Comparison of ENCODE assay signal across 14 cellular contexts in the genomic region with DNA sequence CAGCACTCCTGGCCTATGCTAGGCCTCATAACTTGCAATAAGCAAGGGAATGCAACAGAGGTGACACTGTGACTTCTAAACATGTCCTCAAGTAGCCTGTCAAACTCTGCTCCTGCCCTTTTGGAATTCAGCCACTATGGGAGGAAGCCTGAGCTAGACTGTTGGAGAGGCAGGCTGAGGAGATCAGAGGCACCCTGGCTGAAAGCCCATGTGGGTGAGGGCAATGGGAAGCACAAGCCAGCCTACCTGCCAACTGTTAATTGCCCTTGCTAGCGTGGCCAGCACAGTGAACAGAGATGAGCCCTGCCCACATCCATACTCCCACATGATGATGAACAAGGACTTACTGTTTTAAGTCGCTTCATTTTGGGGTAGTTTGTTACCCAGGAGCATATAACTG. TPM values are rescaled to one million over a fixed set of nuclear protein-coding genes. Genes with fewer than 3 reads are reported as not detected.
DNase-seq lines count a peak whose midpoint lies in the region; ATAC-seq, FAIRE-seq and TF ChIP-seq lines count a peak whose summit lies in the region.
"Had no signal": no experiment of that assay in that cellular context is flagged by ENCODE, and none has a peak within 500 bp of the region (broad histone marks: within the 10 kb centered on the region; RNA-seq: fewer than 3 reads in every experiment).

No MANE protein-coding gene starts in this region.

- ATAC-seq in psoas muscle: peak; percentile 26 to 69 (median 56)
- ATAC-seq: Panc1 had no signal

- no peaks in the 10 kb centered on the region for H3K9me2 ChIP-seq in DOHH2 (replicated peaks; ENCODE audit: control insufficient read depth, low read length)

- no peak overlapping the region for H3K4me3 Mint-ChIP-seq in activated naive CD4-positive, alpha-beta T cell treated with anti-CD3 and anti-CD28 coated beads for 36 hours
- H3K4me3 Mint-ChIP-seq: T-helper 2 cell treated with Interferon-gamma antibody and Interleukin-4, amounts not matched to agents 5 μg/mL and 100 μg/mL, for 36 hours had no signal

- H3K27me3 Mint-ChIP-seq in activated naive CD4-positive, alpha-beta T cell treated with anti-CD3 and anti-CD28 coated beads for 36 hours (ENCODE audit: low read depth): no peaks in the 10 kb centered on the region

- 48 to 71% (median 54%) methylated on average over 2 of the region's 2 CpGs for WGBS in psoas muscle, 3 donors

- intact Hi-C loops in left ventricle myocardium inferior (cut with micrococcal nuclease) (no loop called here), psoas muscle (cut with DNase I) (no loop called here), kidney (cut with DNase I) (no loop called here)
- intact Hi-C loops in activated naive CD4-positive, alpha-beta T cell treated with anti-CD3 and anti-CD28 coated beads for 36 hours (cut with micrococcal nuclease): no loop called here

- peaks cover 70% of the 10 kb centered on the region for H3K4me1 Mint-ChIP-seq in activated naive CD4-positive, alpha-beta T cell treated with anti-CD3 and anti-CD28 coated beads for 36 hours (ENCODE audit: low read depth)

- H3K79me2 ChIP-seq in DOHH2 (ENCODE audit: control insufficient read depth, low read length): peaks cover 100% of the 10 kb centered on the region

- H3K36me3 Mint-ChIP-seq in activated naive CD4-positive, alpha-beta T cell treated with anti-CD3 and anti-CD28 coated beads for 36 hours (ENCODE audit: low read depth): peaks cover 35% of the 10 kb centered on the region

- peaks cover 22% of the 10 kb centered on the region for H3F3A ChIP-seq in DOHH2 (ENCODE audit: control insufficient read depth, insufficient read depth)

- H3K36me3 ChIP-seq in DOHH2 (ENCODE audit: control insufficient read depth, low read length) (peaks cover 78% of the 10 kb centered on the region), left ventricle myocardium inferior (no peaks in the 10 kb centered on the region), psoas muscle (ENCODE audit: insufficient read depth in 1 of 2, low read depth in 1 of 2) (peaks cover 2 to 9% of the 10 kb centered on the region in 2 donors), kidney (ENCODE audit: control insufficient read depth in 1 of 2, insufficient read depth in 2 of 2, low read length in 2 of 2) (peaks cover 8 to 10% of the 10 kb centered on the region in 2 donors)

- no peaks in the 10 kb centered on the region for H3K9me3 Mint-ChIP-seq in activated naive CD4-positive, alpha-beta T cell treated with anti-CD3 and anti-CD28 coated beads for 36 hours
- H3K9me3 Mint-ChIP-seq: T-helper 2 cell treated with Interferon-gamma antibody and Interleukin-4, amounts not matched to agents 5 μg/mL and 100 μg/mL, for 36 hours had no signal

- no peaks in the 10 kb centered on the region for H3K9me3 ChIP-seq in DOHH2 (ENCODE audit: control insufficient read depth, insufficient read depth, low read length)
- no peaks in the 10 kb centered on the region for H3K9me3 ChIP-seq in left ventricle myocardium inferior (replicated peaks)
- no peaks in the 10 kb centered on the region for H3K9me3 ChIP-seq in psoas muscle
- H3K9me3 ChIP-seq in kidney (ENCODE audit: control insufficient read depth in 1 of 2, low read length in 2 of 2): no peaks in the 10 kb centered on the region

- H3K9ac ChIP-seq in kidney (ENCODE audit: low read length in 2 of 2): no peak overlapping the region

- no peak overlapping the region for H3K27ac Mint-ChIP-seq in activated naive CD4-positive, alpha-beta T cell treated with anti-CD3 and anti-CD28 coated beads for 36 hours
- H3K27ac Mint-ChIP-seq: T-helper 2 cell treated with Interferon-gamma antibody and Interleukin-4, amounts not matched to agents 5 μg/mL and 100 μg/mL, for 36 hours had no signal

- peak overlapping the region; percentile 15 for H3K4me2 ChIP-seq in DOHH2 (ENCODE audit: low read length)

- H3K4me3 ChIP-seq in DOHH2 (ENCODE audit: low read length): no peak overlapping the region
- no peak overlapping the region for H3K4me3 ChIP-seq in left ventricle myocardium inferior
- H3K4me3 ChIP-seq in psoas muscle: no peak overlapping the region
- H3K4me3 ChIP-seq in kidney (ENCODE audit: low read length in 2 of 2): no peak overlapping the region

- no peak overlapping the region; the same call in 1 of the 2 replicates for H3K27ac ChIP-seq in DOHH2 (ENCODE audit: low read depth, low read length)
- peak overlapping the region; percentile 47 for H3K27ac ChIP-seq in VCaP
- peak overlapping the region; percentile 86 for H3K27ac ChIP-seq in left ventricle myocardium inferior (replicated peaks)
- no peak overlapping the region for H3K27ac ChIP-seq in psoas muscle
- no peak overlapping the region for H3K27ac ChIP-seq in kidney (ENCODE audit: low read depth in 2 of 2, low read length in 2 of 2)

- DNase-seq in left ventricle myocardium inferior: peak; percentile 78
- no peak for DNase-seq in psoas muscle
- no peak for DNase-seq in kidney
- DNase-seq in activated naive CD4-positive, alpha-beta T cell treated with anti-CD3 and anti-CD28 coated beads for 36 hours: no peak
- no peak for DNase-seq in AG08396 (ENCODE audit: low spot score)
- no peak for DNase-seq in activated CD4-positive, alpha-beta T cell treated with anti-CD3 and anti-CD28 coated beads for 1 hour
- DNase-seq: NCI-H2171 treated with DMSO at 0.1 percent for 48 hours; stimulated activated CD4-positive, alpha-beta T cell treated with anti-CD3 and anti-CD28 coated beads, Interleukin-2, amount 100 ng/mL, for 24 hours; stimulated activated naive CD4-positive, alpha-beta T cell had no signal

- CTCF ChIA-PET in activated naive CD4-positive, alpha-beta T cell treated with anti-CD3 and anti-CD28 coated beads for 36 hours (lab: Charles Lee): interaction anchor here (1.0 kb wide), 1 partner anchor 32 kb away, joined by 3 read pairs; no protein-coding TSS in a partner anchor

- TF ChIP-seq CTCF in DOHH2 (IDR thresholded peaks at IDR 0.05; ENCODE audit: low read depth, low read length, poor library complexity, severe bottlenecking): no peak
- TF ChIP-seq CTCF in VCaP (conservative IDR thresholded peaks at IDR 0.05): no peak
- TF ChIP-seq CTCF in left ventricle myocardium inferior (IDR thresholded peaks at IDR 0.05; ENCODE audit: borderline replicate concordance): no peak
- TF ChIP-seq CTCF in psoas muscle (IDR thresholded peaks at IDR 0.05): no peak
- TF ChIP-seq CTCF in kidney (IDR thresholded peaks at IDR 0.05; ENCODE audit: borderline replicate concordance, extremely low read depth, insufficient read depth): no peak

- H3K4me1 ChIP-seq in DOHH2 (ENCODE audit: control insufficient read depth, low read length) (peaks cover 89% of the 10 kb centered on the region), left ventricle myocardium inferior (peaks cover 100% of the 10 kb centered on the region), psoas muscle (peaks cover 56% of the 10 kb centered on the region), kidney (ENCODE audit: control insufficient read depth in 1 of 2, insufficient read depth in 1 of 2, low read depth in 1 of 2, low read length in 2 of 2) (peaks cover 24 to 40% of the 10 kb centered on the region in 2 donors)

- no peaks in the 10 kb centered on the region for H3K27me3 ChIP-seq in DOHH2 (ENCODE audit: control insufficient read depth, low read length)
- no peaks in the 10 kb centered on the region for H3K27me3 ChIP-seq in left ventricle myocardium inferior (ENCODE audit: low read depth)
- H3K27me3 ChIP-seq in psoas muscle (ENCODE audit: insufficient read depth in 3 of 3, low read length in 2 of 3): no peaks in the 10 kb centered on the region

- no peak for FAIRE-seq in kidney (lab: Jason Lieb, UNC)

- H4K20me1 ChIP-seq in DOHH2 (ENCODE audit: control insufficient read depth, insufficient read depth, low read depth, low read length): peaks cover 49% of the 10 kb centered on the region

RNA-seq across cellular contexts. Expression of gene GNB1, which starts 17.7 kb away (rescaled TPM):
- total RNA-seq in left ventricle myocardium inferior (158 TPM), psoas muscle (10 to 100 TPM; 68.0 to 90.3 (median 75.9) TPM), kidney (347 TPM)
- polyA plus RNA-seq in psoas muscle (100 to 1,000 TPM in 1 of 3 donors, 10 to 100 TPM in 2; 32.3 to 100 (median 58.4) TPM), kidney (ENCODE audit: insufficient read depth, low read depth, low replicate concordance) (144 TPM)
- 100 to 1,000 TPM; 326 to 351 TPM for total RNA-seq in activated naive CD4-positive, alpha-beta T cell treated with anti-CD3 and anti-CD28 coated beads for 36 hours

RNA-seq across cellular contexts. Expression of gene CALML6, which starts 41.9 kb away (rescaled TPM):
- total RNA-seq in left ventricle myocardium inferior: not detected
- 10 to 100 TPM in 2 of 4 donors, 1 to 10 TPM in 2; 4.2 to 54.5 (median 16.0) TPM for total RNA-seq in psoas muscle
- 10 to 100 TPM in 2 of 3 donors, 1 to 10 TPM in 1; 9.7 to 75.4 (median 49.8) TPM for polyA plus RNA-seq in psoas muscle
- 0.13 TPM for total RNA-seq in kidney
- polyA plus RNA-seq in kidney (ENCODE audit: insufficient read depth, low read depth, low replicate concordance): 1.2 TPM
- under 1 TPM; 0.41 to 0.86 TPM for total RNA-seq in activated naive CD4-positive, alpha-beta T cell treated with anti-CD3 and anti-CD28 coated beads for 36 hours

RNA-seq across cellular contexts. Expression of gene TMEM52, which starts 45.9 kb away (rescaled TPM):
- 0.47 TPM for total RNA-seq in left ventricle myocardium inferior
- total RNA-seq in psoas muscle: 100 to 1,000 TPM in 1 of 4 donors, 10 to 100 TPM in 3; 37.2 to 107 (median 53.4) TPM
- polyA plus RNA-seq in psoas muscle: 100 to 1,000 TPM in 2 of 3 donors, 10 to 100 TPM in 1; 42.0 to 137 (median 114) TPM
- total RNA-seq in kidney: 0.50 TPM
- polyA plus RNA-seq in kidney (ENCODE audit: insufficient read depth, low read depth, low replicate concordance): 5.1 TPM
- total RNA-seq in activated naive CD4-positive, alpha-beta T cell treated with anti-CD3 and anti-CD28 coated beads for 36 hours: under 1 TPM in 1 of 2 experiments, not detected in 1; 0.99 TPM
- total RNA-seq: osteocyte had no signal

Comparison
In these comparisons a context has a peak if more than half of its experiments do, and no peak if none do; other contexts are left out.
1. H3K27ac ChIP-seq: peak in VCaP (single experiment) and left ventricle myocardium inferior (single experiment); none in DOHH2 (single experiment), psoas muscle (single experiment) and kidney (0 of 2).
2. RNA of gene TMEM52, which starts 45.9 kb away (total RNA-seq): 37.2 to 107 TPM in psoas muscle; 0.99 TPM in activated naive CD4-positive, alpha-beta T cell treated with anti-CD3 and anti-CD28 coated beads for 36 hours, 0.50 TPM in kidney (single experiment) and 0.47 TPM in left ventricle myocardium inferior (single experiment); every median in the first group is over 10 times any median in the second.